Comparison of ENCODE assay signal across 38 cellular contexts in the genomic region with DNA sequence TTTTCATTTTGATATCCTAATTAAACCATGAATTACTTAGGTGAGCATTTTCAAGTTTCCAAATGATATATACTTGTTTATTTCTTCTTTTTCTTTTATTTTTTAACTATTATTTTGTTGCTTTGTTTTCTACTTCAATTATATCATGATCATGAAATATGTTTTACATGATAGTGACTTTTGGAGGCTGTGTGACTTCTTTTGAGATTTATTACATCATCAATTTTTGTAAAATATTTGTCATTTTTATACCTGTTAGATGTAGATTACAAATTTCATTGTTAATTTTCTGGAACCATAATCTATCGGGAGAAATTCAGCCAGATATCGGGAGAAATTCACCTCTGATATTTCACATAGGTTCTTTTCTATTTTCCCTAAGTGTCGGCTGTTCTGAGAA.
"Had no signal": no experiment of that assay in that cellular context is flagged by ENCODE, and none has a peak within 500 bp of the region (broad histone marks: within the 10 kb centered on the region; RNA-seq: fewer than 3 reads in every experiment).

No MANE protein-coding gene starts in this region.

- H3K4me1 Mint-ChIP-seq: activated B cell treated with CpG ODN at 0.5 μM for 24 hours; activated CD4-positive, alpha-beta T cell treated with anti-CD3 and anti-CD28 coated beads, Interleukin-2, amount 10 ng/mL, durations not matched to agents 24 days and 14 days; activated naive CD4-positive, alpha-beta T cell treated with anti-CD3 and anti-CD28 coated beads, Interleukin-2, amount 50 U/mL, for 24 hours; activated naive CD8-positive, alpha-beta T cell treated with anti-CD3 and anti-CD28 coated beads, Interleukin-2, amount 50 U/mL, for 24 hours; activated T-helper 17 cell treated with anti-CD3 and anti-CD28 coated beads, Interleukin-2, amount 50 U/mL, for 72 hours; brain; central memory CD8-positive, alpha-beta T cell had no signal

- H3K4me3 ChIP-seq: ascending aorta, cardiac muscle cell had no signal

- H3K4me1 ChIP-seq: ascending aorta had no signal

- DNase-seq: activated B cell treated with CpG ODN at 0.5 μM for 24 hours; activated CD4-positive, alpha-beta memory T cell treated with anti-CD3 and anti-CD28 coated beads for 36 hours; activated CD4-positive, alpha-beta T cell treated with anti-CD3 and anti-CD28 coated beads for 4 hours; activated CD4-positive, alpha-beta T cell treated with anti-CD3 and anti-CD28 coated beads, Interleukin-2, amount 10 ng/mL, durations not matched to agents 24 days and 14 days; activated CD4-positive, alpha-beta T cell treated with anti-CD3 and anti-CD28 coated beads, Interleukin-2, amount 50 U/mL, for 1 hour; activated CD4-positive, alpha-beta T cell treated with anti-CD3 and anti-CD28 coated beads, Interleukin-2, amount 50 U/mL, for 4 hours; activated CD4-positive, CD25-positive, alpha-beta regulatory T cell treated with anti-CD3 and anti-CD28 coated beads, Interleukin-2, amount 50 U/mL, for 72 hours; activated CD8-positive, alpha-beta memory T cell treated with anti-CD3 and anti-CD28 coated beads, Interleukin-2, amount 50 U/mL, for 4 hours; activated CD8-positive, alpha-beta T cell treated with anti-CD3 and anti-CD28 coated beads for 36 hours; activated effector memory CD4-positive, alpha-beta T cell treated with anti-CD3 and anti-CD28 coated beads, Interleukin-2, amount 50 U/mL, for 16 hours; activated gamma-delta T cell treated with Interleukin-2 at 50 U/mL for 16 hours; activated naive CD4-positive, alpha-beta T cell; activated naive CD4-positive, alpha-beta T cell treated with anti-CD3 and anti-CD28 coated beads for 36 hours; activated naive CD8-positive, alpha-beta T cell treated with anti-CD3 and anti-CD28 coated beads, Interleukin-2, amount 10 ng/mL, durations not matched to agents 7 days and 5 days; activated naive CD8-positive, alpha-beta T cell treated with anti-CD3 and anti-CD28 coated beads, Interleukin-2, amount 50 U/mL, for 24 hours; activated T-cell treated with anti-CD3 and anti-CD28 coated beads for 4 hours; activated T-cell treated with anti-CD3 and anti-CD28 coated beads, Interleukin-2, amount 50 U/mL, for 1 hour; activated T-cell treated with anti-CD3 and anti-CD28 coated beads, Interleukin-2, amount 50 U/mL, for 4 hours; activated T-cell treated with anti-CD3 and anti-CD28 coated beads, Interleukin-2, amount 50 U/mL, for 72 hours; amygdala; anterior cingulate cortex; caudate nucleus; cerebellar nuclear complex; T-helper 2 cell; T-helper 9 cell had no signal

- H3K9me3 Mint-ChIP-seq: activated B cell treated with CpG ODN at 0.5 μM for 24 hours; activated CD4-positive, alpha-beta memory T cell treated with anti-CD3 and anti-CD28 coated beads for 36 hours; activated CD4-positive, alpha-beta T cell treated with anti-CD3 and anti-CD28 coated beads, Interleukin-2, amount 10 ng/mL, durations not matched to agents 24 days and 14 days; activated CD8-positive, alpha-beta T cell treated with anti-CD3 and anti-CD28 coated beads for 36 hours; activated naive CD8-positive, alpha-beta T cell treated with anti-CD3 and anti-CD28 coated beads, Interleukin-2, amount 50 U/mL, for 24 hours; activated T-helper 1 cell treated with anti-CD3 and anti-CD28 coated beads, Interleukin-12 subunit alpha, Interleukin-12 subunit beta, Interleukin-2, Interleukin-4 antibody, amounts not matched to agents 30 ng/mL and 10 ng/mL and 1 ng/mL, durations not matched to agents 14 hours and 24 hours and 36 hours; activated T-helper 17 cell treated with anti-CD3 and anti-CD28 coated beads, Interleukin-2, amount 50 U/mL, for 72 hours; brain; T-helper 1 cell treated with Interleukin-12 subunit alpha and Interleukin-12 subunit beta and Interleukin-4 antibody, amounts not matched to agents 30 μg/mL and 1 μg/mL, for 36 hours; T-helper 2 cell treated with Interferon-gamma antibody and Interleukin-4, amounts not matched to agents 5 μg/mL and 100 μg/mL, for 36 hours had no signal

- H3K27ac Mint-ChIP-seq: activated B cell treated with CpG ODN at 0.5 μM for 24 hours; activated CD4-positive, alpha-beta memory T cell treated with anti-CD3 and anti-CD28 coated beads for 36 hours; activated CD4-positive, alpha-beta T cell treated with anti-CD3 and anti-CD28 coated beads, Interleukin-2, amount 10 ng/mL, durations not matched to agents 24 days and 14 days; activated CD8-positive, alpha-beta T cell treated with anti-CD3 and anti-CD28 coated beads for 36 hours; activated naive CD4-positive, alpha-beta T cell treated with anti-CD3 and anti-CD28 coated beads for 36 hours; activated naive CD4-positive, alpha-beta T cell treated with anti-CD3 and anti-CD28 coated beads, Interleukin-2, amount 50 U/mL, for 24 hours; activated naive CD8-positive, alpha-beta T cell; activated naive CD8-positive, alpha-beta T cell treated with anti-CD3 and anti-CD28 coated beads, Interleukin-2, amount 10 ng/mL, durations not matched to agents 7 days and 5 days; activated naive CD8-positive, alpha-beta T cell treated with anti-CD3 and anti-CD28 coated beads, Interleukin-2, amount 50 U/mL, for 24 hours; activated T-cell treated with anti-CD3 and anti-CD28 coated beads, Interleukin-2, amount 50 U/mL, for 72 hours; activated T-helper 1 cell treated with anti-CD3 and anti-CD28 coated beads, Interleukin-12 subunit alpha, Interleukin-12 subunit beta, Interleukin-2, Interleukin-4 antibody, amounts not matched to agents 30 ng/mL and 10 ng/mL and 1 ng/mL, durations not matched to agents 14 hours and 24 hours and 36 hours; activated T-helper 17 cell treated with anti-CD3 and anti-CD28 coated beads, Interleukin-2, amount 50 U/mL, for 72 hours; brain; T-helper 1 cell treated with Interleukin-12 subunit alpha and Interleukin-12 subunit beta and Interleukin-4 antibody, amounts not matched to agents 30 μg/mL and 1 μg/mL, for 36 hours; T-helper 2 cell treated with Interferon-gamma antibody and Interleukin-4, amounts not matched to agents 5 μg/mL and 100 μg/mL, for 36 hours had no signal

- H3K4me3 Mint-ChIP-seq: activated B cell treated with CpG ODN at 0.5 μM for 24 hours; activated CD4-positive, alpha-beta memory T cell treated with anti-CD3 and anti-CD28 coated beads for 36 hours; activated CD4-positive, alpha-beta T cell treated with anti-CD3 and anti-CD28 coated beads, Interleukin-2, amount 10 ng/mL, durations not matched to agents 24 days and 14 days; activated CD8-positive, alpha-beta T cell treated with anti-CD3 and anti-CD28 coated beads for 36 hours; activated naive CD4-positive, alpha-beta T cell treated with anti-CD3 and anti-CD28 coated beads for 36 hours; activated naive CD4-positive, alpha-beta T cell treated with anti-CD3 and anti-CD28 coated beads, Interleukin-2, amount 50 U/mL, for 24 hours; activated naive CD8-positive, alpha-beta T cell; activated naive CD8-positive, alpha-beta T cell treated with anti-CD3 and anti-CD28 coated beads, Interleukin-2, amount 10 ng/mL, durations not matched to agents 7 days and 5 days; activated naive CD8-positive, alpha-beta T cell treated with anti-CD3 and anti-CD28 coated beads, Interleukin-2, amount 50 U/mL, for 24 hours; activated T-cell treated with anti-CD3 and anti-CD28 coated beads, Interleukin-2, amount 50 U/mL, for 4 hours; activated T-cell treated with anti-CD3 and anti-CD28 coated beads, Interleukin-2, amount 50 U/mL, for 72 hours; activated T-helper 1 cell treated with anti-CD3 and anti-CD28 coated beads, Interleukin-12 subunit alpha, Interleukin-12 subunit beta, Interleukin-2, Interleukin-4 antibody, amounts not matched to agents 30 ng/mL and 10 ng/mL and 1 ng/mL, durations not matched to agents 14 hours and 24 hours and 36 hours; activated T-helper 17 cell treated with anti-CD3 and anti-CD28 coated beads, Interleukin-2, amount 50 U/mL, for 72 hours; brain; central memory CD8-positive, alpha-beta T cell; T-helper 1 cell treated with Interleukin-12 subunit alpha and Interleukin-12 subunit beta and Interleukin-4 antibody, amounts not matched to agents 30 μg/mL and 1 μg/mL, for 36 hours; T-helper 2 cell treated with Interferon-gamma antibody and Interleukin-4, amounts not matched to agents 5 μg/mL and 100 μg/mL, for 36 hours had no signal

- H3K36me3 ChIP-seq: ascending aorta, cardiac muscle cell had no signal

- H3K36me3 Mint-ChIP-seq: activated CD4-positive, alpha-beta memory T cell treated with anti-CD3 and anti-CD28 coated beads for 36 hours; activated naive CD4-positive, alpha-beta T cell treated with anti-CD3 and anti-CD28 coated beads, Interleukin-2, amount 50 U/mL, for 24 hours; activated naive CD8-positive, alpha-beta T cell; activated naive CD8-positive, alpha-beta T cell treated with anti-CD3 and anti-CD28 coated beads, Interleukin-2, amount 10 ng/mL, durations not matched to agents 7 days and 5 days; brain had no signal

- H3K27me3 Mint-ChIP-seq: activated B cell treated with CpG ODN at 0.5 μM for 24 hours; activated CD4-positive, alpha-beta memory T cell treated with anti-CD3 and anti-CD28 coated beads for 36 hours; activated CD4-positive, alpha-beta T cell treated with anti-CD3 and anti-CD28 coated beads, Interleukin-2, amount 10 ng/mL, durations not matched to agents 24 days and 14 days; activated CD8-positive, alpha-beta T cell treated with anti-CD3 and anti-CD28 coated beads for 36 hours; activated naive CD4-positive, alpha-beta T cell treated with anti-CD3 and anti-CD28 coated beads, Interleukin-2, amount 50 U/mL, for 24 hours; activated naive CD8-positive, alpha-beta T cell; activated naive CD8-positive, alpha-beta T cell treated with anti-CD3 and anti-CD28 coated beads, Interleukin-2, amount 10 ng/mL, durations not matched to agents 7 days and 5 days; activated naive CD8-positive, alpha-beta T cell treated with anti-CD3 and anti-CD28 coated beads, Interleukin-2, amount 50 U/mL, for 24 hours; activated T-helper 17 cell treated with anti-CD3 and anti-CD28 coated beads, Interleukin-2, amount 50 U/mL, for 72 hours; brain; central memory CD8-positive, alpha-beta T cell had no signal

- H3K9me3 ChIP-seq: ascending aorta had no signal

- ATAC-seq: activated CD8-positive, alpha-beta T cell treated with anti-CD3 and anti-CD28 coated beads for 36 hours; activated naive CD8-positive, alpha-beta T cell treated with anti-CD3 and anti-CD28 coated beads, Interleukin-2, amount 50 U/mL, for 24 hours; activated T-cell treated with anti-CD3 and anti-CD28 coated beads, Interleukin-2, amount 50 U/mL, for 4 hours; activated T-cell treated with anti-CD3 and anti-CD28 coated beads, Interleukin-2, amount 50 U/mL, for 72 hours; activated T-helper 17 cell treated with anti-CD3 and anti-CD28 coated beads, Interleukin-2, amount 50 U/mL, for 72 hours had no signal

- H3K27me3 ChIP-seq: ascending aorta, cardiac muscle cell had no signal

- FAIRE-seq: bronchial epithelial cell, TTC549 had no signal

- H3K27ac ChIP-seq: ascending aorta, cardiac muscle cell, VCaP had no signal
